In genomic region chrX:139795196-139795595, GRCh38 we compare ENCODE assay signal across 9 cellular contexts.
DNase-seq lines count a peak whose midpoint lies in the region; ATAC-seq and TF ChIP-seq lines count a peak whose summit lies in the region.
"Had no signal": no experiment of that assay in that cellular context is flagged by ENCODE, and none has a peak within 500 bp of the region (broad histone marks: within the 10 kb centered on the region; RNA-seq: fewer than 3 reads in every experiment).

No MANE protein-coding gene starts in this region.

- TF ChIP-seq CTCF in foreskin keratinocyte (conservative IDR thresholded peaks at IDR 0.05) (no peak), GM23338 (conservative IDR thresholded peaks at IDR 0.05; ENCODE audit: low read depth in 2 of 2) (no peak)

- H2AFZ ChIP-seq in GM23338: no peak overlapping the region

- no peak overlapping the region for H3K4me2 ChIP-seq in GM23338

- peak overlapping the region; percentile 77 to 90 for H3K27ac Mint-ChIP-seq in natural killer cell treated with Interleukin-12 subunit alpha and Interleukin-12 subunit beta and Interleukin-15 and Interleukin-18, amount 100 ng/mL, for 72 hours
- no peak overlapping the region for H3K27ac Mint-ChIP-seq in GM23338

- no peaks in the 10 kb centered on the region for H3K9me2 ChIP-seq in GM23338 (ENCODE audit: insufficient read depth)

- no peak overlapping the region for H3K27ac ChIP-seq in foreskin keratinocyte
- H3K27ac ChIP-seq in GM23338 (ENCODE audit: low read depth): no peak overlapping the region
- H3K27ac ChIP-seq: sigmoid colon had no signal

- peaks cover 22 to 24% of the 10 kb centered on the region in 2 donors for H3K4me1 Mint-ChIP-seq in natural killer cell treated with Interleukin-12 subunit alpha and Interleukin-12 subunit beta and Interleukin-15 and Interleukin-18, amount 100 ng/mL, for 72 hours (ENCODE audit: low read depth in 2 of 2)
- H3K4me1 Mint-ChIP-seq in GM23338: no peaks in the 10 kb centered on the region

- no peaks in the 10 kb centered on the region for H3K27me3 Mint-ChIP-seq in natural killer cell treated with Interleukin-12 subunit alpha and Interleukin-12 subunit beta and Interleukin-15 and Interleukin-18, amount 100 ng/mL, for 72 hours
- no peaks in the 10 kb centered on the region for H3K27me3 Mint-ChIP-seq in GM23338 (ENCODE audit: insufficient read depth, low read depth, poor library complexity)

- H3K4me1 ChIP-seq in foreskin keratinocyte (no peaks in the 10 kb centered on the region), GM23338 (ENCODE audit: insufficient read depth) (no peaks in the 10 kb centered on the region)
- H3K4me1 ChIP-seq: sigmoid colon had no signal

- peaks cover 5% of the 10 kb centered on the region for H3K36me3 Mint-ChIP-seq in natural killer cell treated with Interleukin-12 subunit alpha and Interleukin-12 subunit beta and Interleukin-15 and Interleukin-18, amount 100 ng/mL, for 72 hours
- H3K36me3 Mint-ChIP-seq in GM23338 (ENCODE audit: low read depth): peaks cover 6% of the 10 kb centered on the region; the same call in 2 of the 3 replicates

- peak overlapping the region; percentile 70 for H3K4me3 Mint-ChIP-seq in natural killer cell treated with Interleukin-12 subunit alpha and Interleukin-12 subunit beta and Interleukin-15 and Interleukin-18, amount 100 ng/mL, for 72 hours
- no peak overlapping the region for H3K4me3 Mint-ChIP-seq in GM23338

- peak; percentile 100 for ATAC-seq in GM19035 (IDR thresholded peaks at IDR 0.05; ENCODE audit: unreplicated experiment)
- peak; percentile 99 for ATAC-seq in GM21825 (IDR thresholded peaks at IDR 0.05; ENCODE audit: unreplicated experiment)
- peak; percentile 100 for ATAC-seq in HG03442 (IDR thresholded peaks at IDR 0.05; ENCODE audit: unreplicated experiment)
- ATAC-seq in natural killer cell treated with Interleukin-12 subunit alpha and Interleukin-12 subunit beta and Interleukin-15 and Interleukin-18, amount 100 ng/mL, for 72 hours: peak; percentile 94 to 95
- no peak for ATAC-seq in foreskin keratinocyte
- ATAC-seq in GM23338: no peak

- no peaks in the 10 kb centered on the region for H3F3A ChIP-seq in GM23338 (replicated peaks; ENCODE audit: low read depth)

- H3K27me3 ChIP-seq in foreskin keratinocyte (no peaks in the 10 kb centered on the region), GM23338 (ENCODE audit: insufficient read depth) (no peaks in the 10 kb centered on the region)
- H3K27me3 ChIP-seq: sigmoid colon had no signal

- no peaks in the 10 kb centered on the region for H3K9me3 Mint-ChIP-seq in natural killer cell treated with Interleukin-12 subunit alpha and Interleukin-12 subunit beta and Interleukin-15 and Interleukin-18, amount 100 ng/mL, for 72 hours
- no peaks in the 10 kb centered on the region for H3K9me3 Mint-ChIP-seq in GM23338

- DNase-seq in natural killer cell treated with Interleukin-12 subunit alpha and Interleukin-12 subunit beta and Interleukin-15 and Interleukin-18, amount 100 ng/mL, for 72 hours (ENCODE audit: low spot score): peak; percentile 65
- DNase-seq in foreskin keratinocyte: no peak
- DNase-seq in HuH-7 (ENCODE audit: low spot score): no peak
- DNase-seq in GM23338 (ENCODE audit: low spot score): no peak
- DNase-seq: activated CD4-positive, alpha-beta T cell treated with anti-CD3 and anti-CD28 coated beads, Interleukin-2, amount 50 U/mL, for 1 hour; sigmoid colon had no signal

- peaks cover 10% of the 10 kb centered on the region; the same call in 1 of the 2 replicates for H3K36me3 ChIP-seq in GM23338 (ENCODE audit: insufficient read depth)
- H3K36me3 ChIP-seq: sigmoid colon had no signal

- H3K79me2 ChIP-seq in GM23338 (replicated peaks; ENCODE audit: insufficient read depth): no peaks in the 10 kb centered on the region

- H3K4me3 ChIP-seq in GM23338: no peak overlapping the region
- H3K4me3 ChIP-seq: sigmoid colon had no signal

- H4K20me1 ChIP-seq in GM23338 (replicated peaks; ENCODE audit: insufficient read depth): no peaks in the 10 kb centered on the region

TF ChIP-seq in GM23338, 12 proteins besides CTCF, POLR2A, EP300 and RAD21 (continues in another document):
- TF ChIP-seq ZNF114 (CRISPR knock-in tag; IDR thresholded peaks at IDR 0.05) (no peak), JUNB (IDR thresholded peaks at IDR 0.05; ENCODE audit: unreplicated experiment) (no peak), EZH2phosphoT487 (IDR thresholded peaks at IDR 0.05; ENCODE audit: unreplicated experiment) (no peak), POLR2AphosphoS5 (IDR thresholded peaks at IDR 0.05; ENCODE audit: low read depth) (no peak), NANOG (IDR thresholded peaks at IDR 0.05; ENCODE audit: borderline replicate concordance) (no peak), ETS1 (IDR thresholded peaks at IDR 0.05) (no peak), EZH2 (IDR thresholded peaks at IDR 0.05; ENCODE audit: low read depth, unreplicated experiment) (no peak), REST (IDR thresholded peaks at IDR 0.05; ENCODE audit: unreplicated experiment) (no peak), ZNF331 (CRISPR knock-in tag; IDR thresholded peaks at IDR 0.05; ENCODE audit: low read depth) (no peak)

Comparison
In these comparisons a context has a peak if more than half of its experiments do, and no peak if none do; other contexts are left out.
1. ATAC-seq: peak in GM19035 (single experiment), GM21825 (single experiment), HG03442 (single experiment) and natural killer cell treated with Interleukin-12 subunit alpha and Interleukin-12 subunit beta and Interleukin-15 and Interleukin-18, amount 100 ng/mL, for 72 hours (2 of 2); none in foreskin keratinocyte (single experiment) and GM23338 (single experiment).